In the genomic region with DNA sequence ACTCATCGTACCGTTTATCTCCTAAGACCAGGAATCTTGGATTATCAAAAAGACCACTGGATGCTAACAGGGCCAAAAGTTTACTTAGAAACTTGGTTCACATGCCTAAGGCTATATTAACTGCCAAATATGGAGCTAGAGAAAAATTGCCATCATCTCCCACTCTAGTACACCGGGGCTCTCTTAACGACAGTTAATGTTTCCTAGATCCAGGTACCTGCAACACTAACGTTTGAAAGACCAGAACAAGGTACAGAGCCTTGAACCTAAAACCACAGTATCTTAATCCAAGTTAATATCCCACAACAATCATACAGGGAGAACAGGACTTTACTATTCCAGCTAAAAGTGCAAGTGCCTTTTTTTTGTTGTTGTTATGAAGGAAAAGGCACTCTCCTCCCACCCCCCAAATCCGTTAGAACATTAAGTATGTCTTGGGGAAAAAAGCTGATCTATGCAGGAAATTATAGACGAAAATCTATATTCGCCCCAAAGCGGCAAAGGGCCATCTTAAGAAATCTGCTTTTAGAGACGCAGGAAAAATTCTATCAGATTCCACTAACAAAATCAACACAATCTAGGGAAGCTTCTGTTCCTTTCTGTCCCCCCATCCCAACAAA, we compare ENCODE assay signal across 9 cellular contexts. TPM values are rescaled to one million over a fixed set of nuclear protein-coding genes. Genes with fewer than 3 reads are reported as not detected.
DNase-seq lines count a peak whose midpoint lies in the region; ATAC-seq and TF ChIP-seq lines count a peak whose summit lies in the region.
"Had no signal": no experiment of that assay in that cellular context is flagged by ENCODE, and none has a peak within 500 bp of the region (broad histone marks: within the 10 kb centered on the region; RNA-seq: fewer than 3 reads in every experiment).

No MANE protein-coding gene starts in this region.

- H3K27ac ChIP-seq in RWPE2 (ENCODE audit: poor library complexity, severe bottlenecking), result peak overlapping the region; percentile 83
- H3K27ac ChIP-seq in sigmoid colon, result peak overlapping the region; percentile 97 to 99 (median 98)

- H3K27me3 ChIP-seq in RWPE2 (ENCODE audit: insufficient read depth, poor library complexity, severe bottlenecking), result no peaks in the 10 kb centered on the region
- H3K27me3 ChIP-seq in sigmoid colon, result no peaks in the 10 kb centered on the region

- no peak for ATAC-seq in RWPE2 (ENCODE audit: low read depth)

- 4 to 10% methylated on average over 10 of the region's 10 CpGs for WGBS in sigmoid colon, 2 donors

- DNase-seq in RWPE2 (ENCODE audit: low spot score) (no peak), fibroblast of mammary gland (ENCODE audit: low read depth) (peak; percentile 5), sigmoid colon (no peak), NCI-H2171 (lab: John Stamatoyannopoulos, UW) (no peak), SK-N-DZ (ENCODE audit: low spot score) (no peak), globus pallidus (ENCODE audit: low spot score) (no peak), NCI-H1417 (lab: John Stamatoyannopoulos, UW) (no peak)
- DNase-seq: NCI-H2081 treated with DMSO at 0.1 percent for 48 hours had no signal

- intact Hi-C loops in sigmoid colon (cut with DNase I), result loop anchor here (1.0 to 5.0 kb wide), 3 partner anchors 40 to 160 kb away; partner anchors contain the start of genes CDKL2, RCHY1, THAP6 and USO1

- TF ChIP-seq EP300 in sigmoid colon (IDR thresholded peaks at IDR 0.05), result no peak

- no peak for TF ChIP-seq POLR2A in sigmoid colon (IDR thresholded peaks at IDR 0.05)

- peaks cover 11% of the 10 kb centered on the region for H3K36me3 ChIP-seq in RWPE2 (ENCODE audit: low read depth)
- H3K36me3 ChIP-seq in sigmoid colon, result no peaks in the 10 kb centered on the region

- H3K4me1 ChIP-seq in RWPE2 (ENCODE audit: insufficient read depth, poor library complexity, severe bottlenecking) (peaks cover 21% of the 10 kb centered on the region), sigmoid colon (peaks cover 0 to 51% (median 41%) of the 10 kb centered on the region in 4 donors)

- TF ChIP-seq CTCF in GM12875 (IDR thresholded peaks at IDR 0.05; ENCODE audit: borderline replicate concordance, insufficient read depth, low read depth, low read length), result no peak
- TF ChIP-seq CTCF in RWPE2 (IDR thresholded peaks at IDR 0.05; ENCODE audit: poor library complexity, severe bottlenecking), result no peak
- TF ChIP-seq CTCF in fibroblast of mammary gland (conservative IDR thresholded peaks at IDR 0.05; ENCODE audit: control insufficient read depth, insufficient read depth, low read depth, low read length), result no peak
- TF ChIP-seq CTCF in sigmoid colon (IDR thresholded peaks at IDR 0.05), result no peak

- H3K4me3 ChIP-seq in GM12875 (ENCODE audit: low read depth, low read length) (peak overlapping the region; percentile 86), RWPE2 (ENCODE audit: severe bottlenecking) (peak overlapping the region; percentile 97), fibroblast of mammary gland (ENCODE audit: control insufficient read depth, low read depth, low read length) (peak overlapping the region; percentile 94), sigmoid colon (peak overlapping the region; percentile 85 to 98 (median 92))

- H3K9me3 ChIP-seq in RWPE2 (ENCODE audit: severe bottlenecking), result no peaks in the 10 kb centered on the region
- H3K9me3 ChIP-seq in sigmoid colon, result no peaks in the 10 kb centered on the region

RNA-seq across cellular contexts. Expression of gene G3BP2, which starts 1.3 kb away (rescaled TPM):
- total RNA-seq in sigmoid colon, result 100 to 1,000 TPM; 102 to 141 (median 119) TPM
- polyA plus RNA-seq in sigmoid colon, result 10 to 100 TPM; 60.7 to 83.7 (median 61.7) TPM
- 127 and 144 TPM in 2 replicates for polyA plus RNA-seq in SK-N-DZ (2014; cell fraction: cytosol; rRNA removed)
- polyA plus RNA-seq in SK-N-DZ (2014; cell fraction: nucleus; rRNA removed), result 47.1 and 68.2 TPM in 2 replicates

RNA-seq across cellular contexts. Expression of gene CDKL2, which starts 41.6 kb away (rescaled TPM):
- total RNA-seq in sigmoid colon, result 10 to 100 TPM in 1 of 4 donors, 1 to 10 TPM in 3; 1.1 to 11.9 (median 3.7) TPM
- polyA plus RNA-seq in sigmoid colon, result under 1 TPM in 1 of 3 donors, not detected in 2; 0.42 TPM
- 1.9 and 2.5 TPM in 2 replicates for polyA plus RNA-seq in SK-N-DZ (2014; cell fraction: cytosol; rRNA removed)
- polyA plus RNA-seq in SK-N-DZ (2014; cell fraction: nucleus; rRNA removed), result 2.1 and 3.2 TPM in 2 replicates

RNA-seq across cellular contexts. Expression of gene USO1, which starts 52.5 kb away (rescaled TPM):
- 10 to 100 TPM; 66.5 to 99.4 (median 77.6) TPM for total RNA-seq in sigmoid colon
- polyA plus RNA-seq in sigmoid colon, result 10 to 100 TPM; 21.0 to 30.6 (median 21.6) TPM
- polyA plus RNA-seq in SK-N-DZ (2014; cell fraction: cytosol; rRNA removed), result 30.0 and 37.1 TPM in 2 replicates
- polyA plus RNA-seq in SK-N-DZ (2014; cell fraction: nucleus; rRNA removed), result 24.8 and 28.8 TPM in 2 replicates
